In the genomic region with DNA sequence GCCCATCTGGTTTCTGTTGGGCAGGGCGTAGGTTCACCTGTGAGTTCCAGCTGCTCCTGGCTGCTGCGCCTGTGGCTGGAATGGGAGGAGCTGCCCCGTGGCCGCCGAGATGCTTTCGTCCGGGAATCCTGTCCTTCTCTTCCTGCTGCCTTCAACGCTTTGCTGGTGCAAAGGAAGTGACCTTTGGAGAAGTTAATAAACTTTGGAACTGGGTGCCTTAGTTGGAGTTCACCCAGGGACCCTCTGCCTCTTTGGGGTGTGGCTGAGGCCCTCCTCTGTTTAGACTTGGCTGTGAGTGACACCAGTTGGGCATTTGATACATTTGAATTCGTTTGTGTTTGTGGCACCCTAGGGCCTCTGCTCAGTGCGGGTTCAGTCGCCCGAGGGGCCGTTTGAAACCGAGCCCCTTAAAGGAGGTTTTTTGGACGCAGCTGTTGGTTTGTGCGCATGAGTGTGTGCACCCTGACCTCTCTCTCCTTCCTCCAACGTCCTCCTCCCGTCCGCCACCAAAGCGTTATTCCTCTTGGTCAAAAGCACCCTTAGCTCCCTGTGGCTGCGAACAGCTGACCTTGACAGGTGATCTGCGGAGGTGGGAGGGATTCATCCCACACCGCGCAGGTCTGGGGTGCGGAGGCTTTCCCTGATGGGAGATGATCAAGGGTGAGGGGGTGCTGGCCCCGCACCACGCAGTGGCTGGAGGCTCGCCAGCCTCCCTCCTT, we compare ENCODE assay signal across 1 cellular context.
TF ChIP-seq lines count a peak whose summit lies in the region.

No MANE protein-coding gene starts in this region.

TF ChIP-seq in HepG2, 621 proteins besides CTCF, POLR2A, EP300 and RAD21 (continued from another document):
- TF ChIP-seq, protein P1, sequence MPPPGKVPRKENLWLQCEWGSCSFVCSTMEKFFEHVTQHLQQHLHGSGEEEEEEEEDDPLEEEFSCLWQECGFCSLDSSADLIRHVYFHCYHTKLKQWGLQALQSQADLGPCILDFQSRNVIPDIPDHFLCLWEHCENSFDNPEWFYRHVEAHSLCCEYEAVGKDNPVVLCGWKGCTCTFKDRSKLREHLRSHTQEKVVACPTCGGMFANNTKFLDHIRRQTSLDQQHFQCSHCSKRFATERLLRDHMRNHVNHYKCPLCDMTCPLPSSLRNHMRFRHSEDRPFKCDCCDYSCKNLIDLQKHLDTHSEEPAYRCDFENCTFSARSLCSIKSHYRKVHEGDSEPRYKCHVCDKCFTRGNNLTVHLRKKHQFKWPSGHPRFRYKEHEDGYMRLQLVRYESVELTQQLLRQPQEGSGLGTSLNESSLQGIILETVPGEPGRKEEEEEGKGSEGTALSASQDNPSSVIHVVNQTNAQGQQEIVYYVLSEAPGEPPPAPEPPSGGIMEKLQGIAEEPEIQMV (CRISPR knock-in tag; IDR thresholded peaks at IDR 0.05; ENCODE audit: low read depth): no peak
